Comparison of ENCODE assay signal across 1 cellular context in the genomic region with DNA sequence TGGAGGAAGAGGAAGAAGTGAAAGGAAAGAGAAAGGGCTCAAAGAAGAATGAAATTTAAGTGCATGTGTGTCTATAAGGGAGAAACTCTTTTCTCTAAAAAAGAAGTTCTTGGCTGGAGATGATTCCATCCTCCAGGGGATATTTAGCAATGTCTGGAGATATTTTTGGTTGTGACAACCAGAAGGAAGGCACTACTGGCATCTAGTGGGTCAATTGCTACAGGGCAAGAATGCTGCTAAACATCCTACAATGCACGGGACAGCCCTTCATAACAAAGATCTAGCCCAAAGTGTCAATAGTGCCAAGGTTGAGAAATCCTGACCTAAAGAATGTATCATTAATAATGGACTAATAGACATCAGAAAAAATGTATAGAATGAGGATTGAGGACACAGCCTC.
TF ChIP-seq lines count a peak whose summit lies in the region.

No MANE protein-coding gene starts in this region.

TF ChIP-seq in GM12878, 131 proteins besides CTCF, POLR2A, EP300 and RAD21:
- TF ChIP-seq SMC3 (IDR thresholded peaks at IDR 0.05; ENCODE audit: borderline replicate concordance, low read length) (0 out of 2 replicates have a peak, but pooled peaks have one; percentile 25), SIX5 (IDR thresholded peaks at IDR 0.05; ENCODE audit: low read depth, low read length, severe bottlenecking) (no peak), NBN (IDR thresholded peaks at IDR 0.05) (no peak)
